ENCODE assay signal across 19 cellular contexts in the genomic region with DNA sequence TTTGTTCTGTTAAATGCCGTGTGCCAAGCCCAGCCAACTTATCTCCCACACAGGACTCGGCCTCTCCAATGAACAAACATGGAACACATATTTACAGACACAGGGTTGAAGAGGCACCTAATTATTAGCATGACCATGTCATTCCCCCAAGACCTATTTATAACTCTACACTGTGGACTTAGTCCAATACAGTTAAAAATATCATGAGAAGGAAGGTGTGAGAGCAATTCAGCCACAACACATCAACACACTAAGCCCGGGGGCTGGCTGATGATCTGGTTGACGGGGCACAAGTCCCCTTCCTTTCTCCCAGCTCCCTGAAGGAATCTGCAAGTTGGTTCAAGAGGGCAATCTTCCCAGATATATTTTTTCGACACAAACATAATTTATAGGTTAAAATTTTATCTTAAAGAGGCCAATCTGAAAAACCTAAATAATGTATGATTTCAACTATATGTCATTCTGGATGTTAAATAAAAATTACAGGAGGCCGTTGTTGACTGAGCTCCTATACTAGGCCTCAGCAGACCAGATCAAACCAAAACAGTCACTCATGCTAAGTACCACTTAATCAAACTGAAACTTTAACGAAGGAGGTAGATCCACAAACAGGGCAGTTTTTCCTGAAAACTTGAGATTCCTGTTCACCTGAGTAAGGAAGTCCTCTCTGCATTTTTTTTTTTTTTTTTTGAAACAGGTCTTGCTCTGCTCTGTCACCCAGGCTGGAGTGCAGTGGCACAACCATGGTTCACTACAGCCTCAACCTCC. TPM values are rescaled to one million over a fixed set of nuclear protein-coding genes. Genes with fewer than 3 reads are reported as not detected.
DNase-seq lines count a peak whose midpoint lies in the region; ATAC-seq and TF ChIP-seq lines count a peak whose summit lies in the region.
"Had no signal": no experiment of that assay in that cellular context is flagged by ENCODE, and none has a peak within 500 bp of the region (broad histone marks: within the 10 kb centered on the region; RNA-seq: fewer than 3 reads in every experiment).

No MANE protein-coding gene starts in this region.

- peak; percentile 93 for ATAC-seq in left ventricle myocardium superior
- no peak for ATAC-seq in stimulated activated effector memory CD8-positive, alpha-beta T cell treated with anti-CD3 and anti-CD28 coated beads, Interleukin-12 subunit alpha, Interleukin-12 subunit beta, amount 100 ng/mL, for 72 hours
- ATAC-seq: CD8-positive, alpha-beta T cell; K562 had no signal

- H3K27me3 Mint-ChIP-seq in mesothelial cell of epicardium (ENCODE audit: low read depth), result no peaks in the 10 kb centered on the region

- peaks cover 0 to 4% (median 0%) of the 10 kb centered on the region in 4 donors for H3K36me3 ChIP-seq in esophagus muscularis mucosa
- H3K36me3 ChIP-seq: BE2C had no signal

- H3K9me3 Mint-ChIP-seq in mesothelial cell of epicardium, result peaks cover 19% of the 10 kb centered on the region
- peaks cover 3% of the 10 kb centered on the region for H3K9me3 Mint-ChIP-seq in stimulated activated effector memory CD8-positive, alpha-beta T cell treated with anti-CD3 and anti-CD28 coated beads, Interleukin-12 subunit alpha, Interleukin-12 subunit beta, amount 100 ng/mL, for 72 hours
- H3K9me3 Mint-ChIP-seq: HFFc6 had no signal

- peaks cover 25% of the 10 kb centered on the region for H3K4me1 Mint-ChIP-seq in mesothelial cell of epicardium
- H3K4me1 Mint-ChIP-seq in stimulated activated effector memory CD8-positive, alpha-beta T cell treated with anti-CD3 and anti-CD28 coated beads, Interleukin-12 subunit alpha, Interleukin-12 subunit beta, amount 100 ng/mL, for 72 hours, result peaks cover 24% of the 10 kb centered on the region

- WGBS in esophagus muscularis mucosa, result 80% methylated on average over 7 of the region's 7 CpGs

- no peak overlapping the region for H3K27ac ChIP-seq in esophagus muscularis mucosa (replicated peaks in 1 of 4)
- H3K27ac ChIP-seq: HL-60, PC-9 had no signal

- H3K36me3 Mint-ChIP-seq in mesothelial cell of epicardium, result peaks cover 27% of the 10 kb centered on the region
- H3K36me3 Mint-ChIP-seq in stimulated activated effector memory CD8-positive, alpha-beta T cell treated with anti-CD3 and anti-CD28 coated beads, Interleukin-12 subunit alpha, Interleukin-12 subunit beta, amount 100 ng/mL, for 72 hours, result no peaks in the 10 kb centered on the region

- no peaks in the 10 kb centered on the region for H3K27me3 ChIP-seq in esophagus muscularis mucosa
- H3K27me3 ChIP-seq: BE2C had no signal

- peak; percentile 75 for DNase-seq in esophagus muscularis mucosa (ENCODE audit: extremely low spot score)
- no peak for DNase-seq in left ventricle myocardium superior
- no peak for DNase-seq in mesothelial cell of epicardium (ENCODE audit: low spot score in 2 of 2, unreplicated experiment in 2 of 2)
- DNase-seq in stimulated activated effector memory CD8-positive, alpha-beta T cell treated with anti-CD3 and anti-CD28 coated beads, Interleukin-12 subunit alpha, Interleukin-12 subunit beta, amount 100 ng/mL, for 72 hours (ENCODE audit: low spot score in 2 of 2), result no peak
- no peak for DNase-seq in NCI-H748 treated with DMSO at 0.1 percent for 48 hours (lab: John Stamatoyannopoulos, UW)
- no peak for DNase-seq in activated CD4-positive, CD25-positive, alpha-beta regulatory T cell treated with anti-CD3 and anti-CD28 coated beads, Interleukin-2, amount 50 U/mL, for 72 hours
- DNase-seq in MV-4-11 (lab: John Stamatoyannopoulos, UW), result no peak
- DNase-seq in NCI-H345 treated with DMSO at 0.1 percent for 48 hours (lab: John Stamatoyannopoulos, UW; ENCODE audit: unreplicated experiment), result no peak
- DNase-seq: BE2C; CD8-positive, alpha-beta T cell; GOT3; HFFc6; NCI-H1048; NCI-H146; NCI-H345; NCI-H69; PC-9 had no signal

- peak overlapping the region; percentile 79 for H3K27ac Mint-ChIP-seq in mesothelial cell of epicardium
- peak overlapping the region; percentile 75 for H3K27ac Mint-ChIP-seq in stimulated activated effector memory CD8-positive, alpha-beta T cell treated with anti-CD3 and anti-CD28 coated beads, Interleukin-12 subunit alpha, Interleukin-12 subunit beta, amount 100 ng/mL, for 72 hours
- H3K27ac Mint-ChIP-seq: CD8-positive, alpha-beta T cell had no signal

- no peak for TF ChIP-seq POLR2A in esophagus muscularis mucosa (IDR thresholded peaks at IDR 0.05; ENCODE audit: low read depth)

- no peak overlapping the region for H3K4me3 Mint-ChIP-seq in mesothelial cell of epicardium
- no peak overlapping the region for H3K4me3 Mint-ChIP-seq in stimulated activated effector memory CD8-positive, alpha-beta T cell treated with anti-CD3 and anti-CD28 coated beads, Interleukin-12 subunit alpha, Interleukin-12 subunit beta, amount 100 ng/mL, for 72 hours
- H3K4me3 Mint-ChIP-seq: CD8-positive, alpha-beta T cell; HFFc6 had no signal

- TF ChIP-seq CTCF in esophagus muscularis mucosa (IDR thresholded peaks at IDR 0.05) (no peak), mesothelial cell of epicardium (IDR thresholded peaks at IDR 0.05; ENCODE audit: unreplicated experiment) (no peak)

- H3K4me3 ChIP-seq in esophagus muscularis mucosa, result no peak overlapping the region
- H3K4me3 ChIP-seq: K562, PC-9 had no signal

- TF ChIP-seq EP300 in esophagus muscularis mucosa (IDR thresholded peaks at IDR 0.05), result no peak

- intact Hi-C loops in esophagus muscularis mucosa (cut with DNase I) (no loop called here), left ventricle myocardium superior (cut with micrococcal nuclease) (loop anchor here (10.0 kb wide), 1 partner anchor 58 kb away; no protein-coding TSS in a partner anchor)

- H3K9me3 ChIP-seq in esophagus muscularis mucosa, result no peaks in the 10 kb centered on the region
- H3K9me3 ChIP-seq: BE2C had no signal

- peaks cover 0 to 13% (median 8%) of the 10 kb centered on the region in 4 donors for H3K4me1 ChIP-seq in esophagus muscularis mucosa
- H3K4me1 ChIP-seq: BE2C had no signal

RNA-seq across cellular contexts. Expression of gene MANBA, which starts 27.9 kb away (rescaled TPM):
- total RNA-seq in esophagus muscularis mucosa (10 to 100 TPM; 22.1 to 24.9 (median 24.5) TPM), left ventricle myocardium superior (27.3 TPM), mesothelial cell of epicardium (39.2 to 40.2 TPM (median 39.6 TPM) in 3 replicates)
